ENCODE assay signal across 11 cellular contexts in the genomic region with DNA sequence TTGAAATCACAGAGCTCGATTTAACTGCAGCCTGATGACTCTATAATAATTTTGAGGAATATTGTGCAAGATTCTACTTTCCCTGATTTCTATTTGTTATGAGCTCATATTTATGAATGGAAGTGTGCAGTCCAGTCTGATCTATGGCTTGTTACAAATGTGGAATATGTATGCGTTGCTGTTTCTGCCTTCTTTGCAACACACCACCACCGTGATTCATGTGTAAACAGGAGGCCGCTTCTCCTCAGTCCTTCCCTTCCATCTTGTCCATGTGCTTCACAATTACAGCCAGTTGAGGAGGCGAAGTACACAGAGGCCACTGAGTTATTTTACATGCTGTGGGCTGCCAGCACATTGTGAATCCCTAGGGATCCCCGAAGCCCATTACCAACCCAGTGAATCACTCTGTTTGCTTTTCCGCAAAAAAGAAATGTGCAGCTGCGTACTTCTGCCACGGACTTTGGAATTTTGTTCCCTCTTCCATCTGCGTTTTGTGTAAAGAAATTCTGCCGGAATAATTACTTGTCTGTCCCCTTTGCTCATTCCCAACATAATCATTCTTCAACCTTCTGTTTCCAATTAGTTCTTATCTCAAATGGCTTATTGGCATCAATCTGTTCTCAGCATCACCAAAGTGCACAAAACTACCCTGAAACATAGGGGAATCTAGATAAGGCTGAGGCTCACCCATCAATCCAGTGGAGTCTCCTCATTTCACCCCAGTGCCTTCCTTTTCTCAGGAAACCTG.
DNase-seq lines count a peak whose midpoint lies in the region; ATAC-seq, FAIRE-seq and TF ChIP-seq lines count a peak whose summit lies in the region.
"Had no signal": no experiment of that assay in that cellular context is flagged by ENCODE, and none has a peak within 500 bp of the region (broad histone marks: within the 10 kb centered on the region; RNA-seq: fewer than 3 reads in every experiment).

No MANE protein-coding gene starts in this region.

- no peak overlapping the region for H3K4me3 Mint-ChIP-seq in osteocyte (ENCODE audit: unreplicated experiment)
- H3K4me3 Mint-ChIP-seq: activated CD8-positive, alpha-beta T cell treated with anti-CD3 and anti-CD28 coated beads for 36 hours had no signal

- no peak for TF ChIP-seq POLR2A in GM12892 (IDR thresholded peaks at IDR 0.05; ENCODE audit: low read depth, low read length)

- H3K4me3 ChIP-seq in fibroblast of mammary gland (ENCODE audit: control insufficient read depth, low read depth, low read length) = no peak overlapping the region
- H3K4me3 ChIP-seq: adrenal gland had no signal

- ATAC-seq in HG03354 (IDR thresholded peaks at IDR 0.05; ENCODE audit: poor library complexity, severe bottlenecking, unreplicated experiment) = no peak
- ATAC-seq in GM18520 (IDR thresholded peaks at IDR 0.05; ENCODE audit: unreplicated experiment) = no peak
- ATAC-seq: activated CD8-positive, alpha-beta T cell treated with anti-CD3 and anti-CD28 coated beads for 36 hours had no signal

- no peaks in the 10 kb centered on the region for H3K27me3 Mint-ChIP-seq in osteocyte (ENCODE audit: unreplicated experiment)

- no peaks in the 10 kb centered on the region for H3K36me3 Mint-ChIP-seq in osteocyte (ENCODE audit: unreplicated experiment)

- no peak for FAIRE-seq in GM12892 (lab: Jason Lieb, UNC)

- TF ChIP-seq CTCF in fibroblast of mammary gland (conservative IDR thresholded peaks at IDR 0.05; ENCODE audit: control insufficient read depth, insufficient read depth, low read depth, low read length) (no peak), osteocyte (IDR thresholded peaks at IDR 0.05) (no peak)

- peak overlapping the region; percentile 89 for H3K27ac Mint-ChIP-seq in osteocyte (ENCODE audit: unreplicated experiment)
- H3K27ac Mint-ChIP-seq: activated CD8-positive, alpha-beta T cell treated with anti-CD3 and anti-CD28 coated beads for 36 hours had no signal

- H3K4me1 Mint-ChIP-seq in osteocyte (ENCODE audit: unreplicated experiment) = peaks cover 36% of the 10 kb centered on the region

- H3K9me3 Mint-ChIP-seq in osteocyte (ENCODE audit: unreplicated experiment) = no peaks in the 10 kb centered on the region
- H3K9me3 Mint-ChIP-seq: activated CD8-positive, alpha-beta T cell treated with anti-CD3 and anti-CD28 coated beads for 36 hours had no signal

- DNase-seq in EH (ENCODE audit: low read depth) (peak; percentile 52), fibroblast of mammary gland (ENCODE audit: low read depth) (peak; percentile 98), osteocyte (ENCODE audit: extremely low spot score, unreplicated experiment) (peak; percentile 84), GM12892 (ENCODE audit: insufficient read length) (no peak)
- no peak for DNase-seq in activated CD4-positive, alpha-beta T cell treated with anti-CD3 and anti-CD28 coated beads for 4 hours
- DNase-seq: activated CD8-positive, alpha-beta T cell treated with anti-CD3 and anti-CD28 coated beads for 36 hours; adrenal gland; Calu3 had no signal

TF ChIP-seq in PFSK-1, 5 proteins besides CTCF, POLR2A, EP300 and RAD21:
- no peak for TF ChIP-seq TAF1 (IDR thresholded peaks at IDR 0.05; ENCODE audit: borderline replicate concordance, insufficient read depth, low read length)
- 0 out of 2 replicates have a peak, but pooled peaks have one; percentile 19 for TF ChIP-seq POLR2AphosphoS5 (IDR thresholded peaks at IDR 0.05; ENCODE audit: low read depth, low read length)
- peak; percentile 98 for TF ChIP-seq FOXP2 (optimal IDR thresholded peaks at IDR 0.05; ENCODE audit: borderline replicate concordance, extremely low read depth, extremely low read length, insufficient read depth)
- TF ChIP-seq, protein P1, sequence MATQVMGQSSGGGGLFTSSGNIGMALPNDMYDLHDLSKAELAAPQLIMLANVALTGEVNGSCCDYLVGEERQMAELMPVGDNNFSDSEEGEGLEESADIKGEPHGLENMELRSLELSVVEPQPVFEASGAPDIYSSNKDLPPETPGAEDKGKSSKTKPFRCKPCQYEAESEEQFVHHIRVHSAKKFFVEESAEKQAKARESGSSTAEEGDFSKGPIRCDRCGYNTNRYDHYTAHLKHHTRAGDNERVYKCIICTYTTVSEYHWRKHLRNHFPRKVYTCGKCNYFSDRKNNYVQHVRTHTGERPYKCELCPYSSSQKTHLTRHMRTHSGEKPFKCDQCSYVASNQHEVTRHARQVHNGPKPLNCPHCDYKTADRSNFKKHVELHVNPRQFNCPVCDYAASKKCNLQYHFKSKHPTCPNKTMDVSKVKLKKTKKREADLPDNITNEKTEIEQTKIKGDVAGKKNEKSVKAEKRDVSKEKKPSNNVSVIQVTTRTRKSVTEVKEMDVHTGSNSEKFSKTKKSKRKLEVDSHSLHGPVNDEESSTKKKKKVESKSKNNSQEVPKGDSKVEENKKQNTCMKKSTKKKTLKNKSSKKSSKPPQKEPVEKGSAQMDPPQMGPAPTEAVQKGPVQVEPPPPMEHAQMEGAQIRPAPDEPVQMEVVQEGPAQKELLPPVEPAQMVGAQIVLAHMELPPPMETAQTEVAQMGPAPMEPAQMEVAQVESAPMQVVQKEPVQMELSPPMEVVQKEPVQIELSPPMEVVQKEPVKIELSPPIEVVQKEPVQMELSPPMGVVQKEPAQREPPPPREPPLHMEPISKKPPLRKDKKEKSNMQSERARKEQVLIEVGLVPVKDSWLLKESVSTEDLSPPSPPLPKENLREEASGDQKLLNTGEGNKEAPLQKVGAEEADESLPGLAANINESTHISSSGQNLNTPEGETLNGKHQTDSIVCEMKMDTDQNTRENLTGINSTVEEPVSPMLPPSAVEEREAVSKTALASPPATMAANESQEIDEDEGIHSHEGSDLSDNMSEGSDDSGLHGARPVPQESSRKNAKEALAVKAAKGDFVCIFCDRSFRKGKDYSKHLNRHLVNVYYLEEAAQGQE (IDR thresholded peaks at IDR 0.05; ENCODE audit: insufficient read depth in 1 of 2, low read depth in 2 of 2, low read length in 2 of 2) = no peak
- peak; percentile 82; the same call in 1 of the 2 replicates for TF ChIP-seq SIN3A (IDR thresholded peaks at IDR 0.05; ENCODE audit: borderline replicate concordance, insufficient read depth, low read length)

Comparison
In these comparisons a context has a peak if more than half of its experiments do, and no peak if none do; other contexts are left out.
1. DNase-seq: peak in EH (single experiment), fibroblast of mammary gland (single experiment) and osteocyte (single experiment); none in GM12892 (single experiment) and activated CD4-positive, alpha-beta T cell treated with anti-CD3 and anti-CD28 coated beads for 4 hours (0 of 2).